ENCODE assay signal across 14 cellular contexts in genomic region chr1:193590102-193590501, GRCh38.
"Had no signal": no experiment of that assay in that cellular context is flagged by ENCODE, and none has a peak within 500 bp of the region (broad histone marks: within the 10 kb centered on the region; RNA-seq: fewer than 3 reads in every experiment).

No MANE protein-coding gene starts in this region.

- H3K36me3 Mint-ChIP-seq: memory B cell, WTC11 had no signal

- H3K36me3 ChIP-seq: adrenal gland, ovary, upper lobe of right lung had no signal

- ATAC-seq: upper lobe of right lung, WTC11 had no signal

- H3K27ac ChIP-seq: coronary artery, ovary, upper lobe of right lung had no signal

- H3K27me3 ChIP-seq: adrenal gland, ovary, upper lobe of right lung had no signal

- H3K4me3 ChIP-seq: coronary artery, ovary, upper lobe of right lung had no signal

- H3K4me3 Mint-ChIP-seq: activated CD4-positive, alpha-beta T cell treated with anti-CD3 and anti-CD28 coated beads, Interleukin-2, amount 10 ng/mL, durations not matched to agents 24 days and 14 days; memory B cell; nephron progenitor cell; stimulated activated naive CD8-positive, alpha-beta T cell treated with anti-CD3 and anti-CD28 coated beads, Interleukin-15, Interleukin-2, amounts not matched to agents 100 ng/mL and 50 ng/mL, for 24 hours; WTC11 had no signal

- H3K9me3 ChIP-seq: adrenal gland, ovary, upper lobe of right lung had no signal

- H3K27me3 Mint-ChIP-seq: activated CD4-positive, alpha-beta T cell treated with anti-CD3 and anti-CD28 coated beads, Interleukin-2, amount 10 ng/mL, durations not matched to agents 24 days and 14 days; memory B cell; stimulated activated naive CD8-positive, alpha-beta T cell treated with anti-CD3 and anti-CD28 coated beads, Interleukin-15, Interleukin-2, amounts not matched to agents 100 ng/mL and 50 ng/mL, for 24 hours had no signal

- H3K9me3 Mint-ChIP-seq: memory B cell; nephron progenitor cell; stimulated activated naive CD8-positive, alpha-beta T cell treated with anti-CD3 and anti-CD28 coated beads, Interleukin-15, Interleukin-2, amounts not matched to agents 100 ng/mL and 50 ng/mL, for 24 hours; WTC11 had no signal

- DNase-seq: activated CD4-positive, alpha-beta T cell treated with anti-CD3 and anti-CD28 coated beads, Interleukin-2, amount 10 ng/mL, durations not matched to agents 24 days and 14 days; activated CD8-positive, alpha-beta memory T cell treated with anti-CD3 and anti-CD28 coated beads for 24 hours; activated naive CD4-positive, alpha-beta T cell treated with anti-CD3 and anti-CD28 coated beads, Interleukin-2, amount 50 U/mL, for 16 hours; central memory CD4-positive, alpha-beta T cell; effector CD8-positive, alpha-beta T cell; nephron progenitor cell; stimulated activated CD4-positive, alpha-beta T cell treated with anti-CD3 and anti-CD28 coated beads, Interleukin-2, amount 100 ng/mL, for 48 hours; upper lobe of right lung had no signal

- H3K27ac Mint-ChIP-seq: activated CD4-positive, alpha-beta T cell treated with anti-CD3 and anti-CD28 coated beads, Interleukin-2, amount 10 ng/mL, durations not matched to agents 24 days and 14 days; memory B cell; stimulated activated naive CD8-positive, alpha-beta T cell treated with anti-CD3 and anti-CD28 coated beads, Interleukin-15, Interleukin-2, amounts not matched to agents 100 ng/mL and 50 ng/mL, for 24 hours; WTC11 had no signal
